5 cellular contexts compared by ENCODE assay signal in the genomic region with DNA sequence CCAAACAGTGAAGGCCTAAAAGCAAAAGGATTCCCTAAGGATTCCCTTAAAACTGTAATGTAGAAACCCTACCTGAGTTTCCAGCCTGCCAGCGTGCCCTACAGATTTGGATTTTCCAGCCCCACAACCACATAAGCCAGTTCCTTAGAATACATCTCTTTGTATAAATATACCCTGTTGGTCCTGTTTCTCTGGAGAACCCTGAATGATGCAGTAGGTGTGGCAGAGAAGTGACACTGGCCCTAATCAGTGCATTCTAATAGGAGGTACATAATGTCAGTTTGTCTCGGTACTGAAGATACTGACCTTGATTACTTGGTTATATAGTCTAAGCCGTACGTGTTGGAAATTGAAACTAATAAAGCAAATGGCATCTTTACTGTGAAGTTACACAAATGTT.
"Had no signal": no experiment of that assay in that cellular context is flagged by ENCODE, and none has a peak within 500 bp of the region (broad histone marks: within the 10 kb centered on the region; RNA-seq: fewer than 3 reads in every experiment).

No MANE protein-coding gene starts in this region.

- DNase-seq: IMR-90 had no signal

- H3K27me3 Mint-ChIP-seq: IgD-negative memory B cell had no signal

- H3K4me3 ChIP-seq: K562 had no signal

- H3K4me3 Mint-ChIP-seq: IgD-negative memory B cell had no signal

- H3K36me3 Mint-ChIP-seq: IgD-negative memory B cell had no signal

- H3K4me1 Mint-ChIP-seq: IgD-negative memory B cell had no signal

- H3K27ac ChIP-seq: HL-60 had no signal

- ATAC-seq: HepG2, K562 had no signal

- H3K27ac Mint-ChIP-seq: IgD-negative memory B cell had no signal
